Comparison of ENCODE assay signal across 15 cellular contexts in genomic region chr2:127413782-127414743, GRCh38. TPM values are rescaled to one million over a fixed set of nuclear protein-coding genes. Genes with fewer than 3 reads are reported as not detected.
A peak's percentile ranks its signal among the peaks of the same experiment; 100 is the strongest.
DNase-seq lines count a peak whose midpoint lies in the region; ATAC-seq and TF ChIP-seq lines count a peak whose summit lies in the region.
"Had no signal": no experiment of that assay in that cellular context is flagged by ENCODE, and none has a peak within 500 bp of the region (broad histone marks: within the 10 kb centered on the region; RNA-seq: fewer than 3 reads in every experiment).

No MANE protein-coding gene starts in this region.

- no peak for ATAC-seq in T-cell (replicated peaks in 1 of 4)
- no peak for ATAC-seq in foreskin keratinocyte
- ATAC-seq: gastroesophageal sphincter, right cardiac atrium had no signal

- H3K27me3 ChIP-seq in foreskin keratinocyte, result no peaks in the 10 kb centered on the region
- H3K27me3 ChIP-seq: adrenal gland had no signal

- TF ChIP-seq CTCF in foreskin fibroblast (IDR thresholded peaks at IDR 0.05; ENCODE audit: low read depth, low read length) (no peak), type B pancreatic cell (conservative IDR thresholded peaks at IDR 0.05) (no peak), foreskin keratinocyte (conservative IDR thresholded peaks at IDR 0.05) (no peak), GM13976 (IDR thresholded peaks at IDR 0.05; ENCODE audit: borderline replicate concordance, control extremely low read depth, extremely low read depth, insufficient read depth, missing control alignments) (no peak)

- in situ Hi-C loops in GM13976 (cut with MboI; ENCODE audit: low sequenced_read_pairs, unreplicated experiment), result no loop called here

- DNase-seq in NCI-H446 treated with DMSO at 0.1 percent for 48 hours (lab: John Stamatoyannopoulos, UW), result peak; percentile 32
- DNase-seq in NCI-H446 (lab: John Stamatoyannopoulos, UW), result no peak
- DNase-seq in T-cell, result no peak
- DNase-seq in foreskin fibroblast, result peak; percentile 67 to 83
- no peak for DNase-seq in type B pancreatic cell (ENCODE audit: extremely low spot score, unreplicated experiment)
- no peak for DNase-seq in foreskin keratinocyte
- no peak for DNase-seq in NCI-H187 treated with DMSO at 0.1 percent for 48 hours (lab: John Stamatoyannopoulos, UW)
- no peak for DNase-seq in GM13976 (ENCODE audit: low spot score)
- DNase-seq: activated CD4-positive, alpha-beta memory T cell treated with anti-CD3 and anti-CD28 coated beads, Interleukin-2, amount 10 ng/mL, durations not matched to agents 7 days and 5 days; left ventricle myocardium inferior; NCI-H345; right cardiac atrium had no signal

- CTCF ChIA-PET in T-cell (lab: Charles Lee), result interaction anchor here (0.8 to 3.2 kb wide), 2 partner anchors 25 to 26 kb away, joined by 3 to 22 read pairs; partner anchors contain the start of gene MAP3K2 (in 1 of the 2)

- H3K4me3 Mint-ChIP-seq in T-cell (peak overlapping the region in 2 of 3 donors; percentile 15 to 43), type B pancreatic cell (peak overlapping the region; percentile 39)
- H3K4me3 Mint-ChIP-seq: activated CD4-positive, alpha-beta memory T cell treated with anti-CD3 and anti-CD28 coated beads, Interleukin-2, amount 10 ng/mL, durations not matched to agents 7 days and 5 days had no signal

- H3K27ac ChIP-seq in foreskin keratinocyte, result no peak overlapping the region
- H3K27ac ChIP-seq: adrenal gland, gastroesophageal sphincter, left ventricle myocardium inferior had no signal

- H3K9me3 Mint-ChIP-seq in T-cell (no peaks in the 10 kb centered on the region), type B pancreatic cell (no peaks in the 10 kb centered on the region)
- H3K9me3 Mint-ChIP-seq: activated CD4-positive, alpha-beta memory T cell treated with anti-CD3 and anti-CD28 coated beads, Interleukin-2, amount 10 ng/mL, durations not matched to agents 7 days and 5 days had no signal

- no peaks in the 10 kb centered on the region for H3K36me3 Mint-ChIP-seq in T-cell
- H3K36me3 Mint-ChIP-seq in type B pancreatic cell, result no peaks in the 10 kb centered on the region

- POLR2A ChIA-PET in T-cell (lab: Charles Lee), result no interaction called here

- no peak overlapping the region for H3K27ac Mint-ChIP-seq in T-cell
- H3K27ac Mint-ChIP-seq in type B pancreatic cell, result peak overlapping the region; percentile 7
- H3K27ac Mint-ChIP-seq: activated CD4-positive, alpha-beta memory T cell treated with anti-CD3 and anti-CD28 coated beads, Interleukin-2, amount 10 ng/mL, durations not matched to agents 7 days and 5 days had no signal

- peaks cover 25 to 42% (median 32%) of the 10 kb centered on the region in 3 donors for H3K4me1 Mint-ChIP-seq in T-cell
- peaks cover 25% of the 10 kb centered on the region for H3K4me1 Mint-ChIP-seq in type B pancreatic cell (ENCODE audit: unreplicated experiment)

- no peak overlapping the region for H3K4me3 ChIP-seq in foreskin fibroblast (ENCODE audit: low read depth in 1 of 2, low read length in 2 of 2)
- H3K4me3 ChIP-seq: adrenal gland, gastroesophageal sphincter, left ventricle myocardium inferior had no signal

- peaks cover 12% of the 10 kb centered on the region for H3K4me1 ChIP-seq in foreskin keratinocyte

- H3K27me3 Mint-ChIP-seq in T-cell (no peaks in the 10 kb centered on the region), type B pancreatic cell (peaks cover 34% of the 10 kb centered on the region)

RNA-seq across cellular contexts. Expression of gene PROC, which starts 4.2 kb away (rescaled TPM):
- total RNA-seq in T-cell (under 1 TPM in 3 of 5 donors, not detected in 2; 0.20 to 0.76 (median 0.49) TPM), type B pancreatic cell (ENCODE audit: low replicate concordance) (8.9 and 18.7 TPM in 2 replicates), foreskin keratinocyte (0.32 and 0.82 TPM in 2 replicates)
- polyA plus RNA-seq in foreskin keratinocyte, result 0.18 and 0.74 TPM in 2 replicates
- total RNA-seq: activated CD4-positive, alpha-beta memory T cell treated with anti-CD3 and anti-CD28 coated beads, Interleukin-2, amount 10 ng/mL, durations not matched to agents 7 days and 5 days; adrenal gland; gastroesophageal sphincter; left ventricle myocardium inferior; right cardiac atrium had no signal
- polyA plus RNA-seq: AG04450 had no signal

RNA-seq across cellular contexts. Expression of gene MAP3K2, which starts 26.3 kb away (rescaled TPM):
- total RNA-seq in T-cell, result 10 to 100 TPM; 81.6 to 89.1 (median 83.2) TPM
- 30.8 and 34.5 TPM in 2 replicates for total RNA-seq in type B pancreatic cell (ENCODE audit: low replicate concordance)
- total RNA-seq in foreskin keratinocyte, result 27.4 and 30.4 TPM in 2 replicates
- polyA plus RNA-seq in foreskin keratinocyte, result 2.0 and 2.3 TPM in 2 replicates

Comparison
In these comparisons a context has a peak if more than half of its experiments do, and no peak if none do; other contexts are left out.
1. DNase-seq: peak in NCI-H446 treated with DMSO at 0.1 percent for 48 hours (single experiment) and foreskin fibroblast (2 of 2); none in NCI-H446 (0 of 2), T-cell (0 of 34), type B pancreatic cell (single experiment), foreskin keratinocyte (0 of 2), NCI-H187 treated with DMSO at 0.1 percent for 48 hours (single experiment) and GM13976 (single experiment).